1 cellular context compared by ENCODE assay signal in the genomic region with DNA sequence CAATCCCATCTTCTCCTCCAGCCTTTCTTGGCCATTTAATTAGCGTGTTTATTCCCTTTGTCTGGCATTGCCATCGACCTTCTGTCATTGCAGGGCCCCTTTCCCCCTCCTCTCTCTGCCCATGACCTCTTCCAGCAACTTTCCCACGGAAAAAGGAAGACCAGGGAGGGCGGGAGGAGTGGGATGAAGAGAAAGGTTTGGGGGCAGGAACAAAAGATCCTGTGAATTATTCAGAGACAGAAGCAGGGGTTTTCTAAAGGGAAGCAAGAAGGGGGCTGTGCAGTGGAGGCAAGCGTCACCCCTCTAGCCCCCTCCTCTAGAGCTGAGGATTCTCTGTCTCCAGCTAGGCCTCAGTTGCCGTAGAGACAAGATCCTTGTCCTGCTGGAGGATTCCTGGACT.
TF ChIP-seq lines count a peak whose summit lies in the region.

No MANE protein-coding gene starts in this region.

TF ChIP-seq in neural cell, 6 proteins besides CTCF, POLR2A, EP300 and RAD21 (continued from another document):
- TF ChIP-seq MXI1 (conservative IDR thresholded peaks at IDR 0.05; ENCODE audit: poor library complexity, severe bottlenecking), result no peak
- TF ChIP-seq EZH2 (IDR thresholded peaks at IDR 0.05; ENCODE audit: borderline replicate concordance, insufficient read depth, low read length, poor library complexity, severe bottlenecking), result no peak
- no peak for TF ChIP-seq POLR2AphosphoS5 (IDR thresholded peaks at IDR 0.05)
- no peak for TF ChIP-seq TAF1 (IDR thresholded peaks at IDR 0.05; ENCODE audit: low read depth)
